ENCODE assay signal across 8 cellular contexts in genomic region chr19:49570138-49570856, GRCh38. TPM values are rescaled to one million over a fixed set of nuclear protein-coding genes. Genes with fewer than 3 reads are reported as not detected.
DNase-seq lines count a peak whose midpoint lies in the region; ATAC-seq and TF ChIP-seq lines count a peak whose summit lies in the region.

No MANE protein-coding gene starts in this region.

- no peak for ATAC-seq in HG03439 (IDR thresholded peaks at IDR 0.05; ENCODE audit: unreplicated experiment)
- no peak for ATAC-seq in GM18502 (IDR thresholded peaks at IDR 0.05; ENCODE audit: poor library complexity, unreplicated experiment)

- no peak overlapping the region for H3K4me2 ChIP-seq in fibroblast of lung (ENCODE audit: extremely low read depth, insufficient read depth, low read length)

- no peak overlapping the region for H2AFZ ChIP-seq in fibroblast of lung (ENCODE audit: low read length)

- peaks cover 36% of the 10 kb centered on the region for H3K4me1 Mint-ChIP-seq in nephron

- H4K20me1 ChIP-seq in fibroblast of lung (ENCODE audit: control insufficient read depth, extremely low read depth, insufficient read depth, low read length), result no peaks in the 10 kb centered on the region

- H3K27ac ChIP-seq in fibroblast of lung (ENCODE audit: insufficient read depth, low read length), result no peak overlapping the region

- no peak overlapping the region for H3K9ac ChIP-seq in fibroblast of lung (ENCODE audit: insufficient read depth, low read length)

- H3K36me3 ChIP-seq in fibroblast of lung (ENCODE audit: control insufficient read depth, insufficient read depth, low read length), result peaks cover 5% of the 10 kb centered on the region

- peak overlapping the region; percentile 83 to 94 (median 83) for H3K27ac Mint-ChIP-seq in nephron

- no peaks in the 10 kb centered on the region for H3K27me3 Mint-ChIP-seq in nephron (ENCODE audit: low read depth)

- H3K36me3 Mint-ChIP-seq in nephron (ENCODE audit: low read depth), result peaks cover 10% of the 10 kb centered on the region

- no peaks in the 10 kb centered on the region for H3K9me3 ChIP-seq in fibroblast of lung (ENCODE audit: control insufficient read depth, insufficient read depth, low read depth, low read length)

- H3K4me3 Mint-ChIP-seq in nephron, result peak overlapping the region in 1 of 3 experiments; percentile 59

- peaks cover 17% of the 10 kb centered on the region for H3K79me2 ChIP-seq in fibroblast of lung (ENCODE audit: control insufficient read depth, insufficient read depth, low read length)

- TF ChIP-seq CTCF in fibroblast of lung (conservative IDR thresholded peaks at IDR 0.05 in 1 of 2, IDR thresholded peaks at IDR 0.05 in 1 of 2; ENCODE audit: low read depth in 1 of 2, low read length in 2 of 2) (peak; percentile 99 to 100), nephron (IDR thresholded peaks at IDR 0.05; ENCODE audit: unreplicated experiment in 3 of 3) (peak; percentile 96 to 99 (median 99))

- DNase-seq in DMS79 (lab: John Stamatoyannopoulos, UW) (peak; percentile 29), HuH-7.5 (ENCODE audit: low spot score) (peak; percentile 85), NOMO-1 treated with dmso at 0.1 percent for 144 hours (lab: John Stamatoyannopoulos, UW; ENCODE audit: unreplicated experiment) (peak; percentile 50), activated T-cell treated with anti-CD3 and anti-CD28 coated beads for 4 hours (peak; percentile 60), fibroblast of lung (ENCODE audit: low read depth in 2 of 2) (peak; percentile 71 to 89)

- no peak overlapping the region for H3K4me3 ChIP-seq in fibroblast of lung (replicated peaks in 1 of 4; ENCODE audit: control extremely low read depth in 1 of 4, insufficient read depth in 1 of 4, low read depth in 3 of 4, low read length in 4 of 4)

- H3K4me1 ChIP-seq in fibroblast of lung (ENCODE audit: control insufficient read depth, extremely low read depth, insufficient read depth, low read length), result no peaks in the 10 kb centered on the region

- H3K27me3 ChIP-seq in fibroblast of lung (ENCODE audit: control insufficient read depth, insufficient read depth, low read length), result no peaks in the 10 kb centered on the region

- no peaks in the 10 kb centered on the region for H3K9me3 Mint-ChIP-seq in nephron

RNA-seq across cellular contexts. Expression of gene NOSIP, which starts 10.1 kb away (rescaled TPM):
- total RNA-seq in fibroblast of lung, result 67.9 and 72.9 TPM in 2 replicates
- polyA plus RNA-seq in fibroblast of lung, result 41.2 and 53.5 TPM in 2 replicates
- 70.0 and 91.6 TPM in 2 replicates for polyA plus RNA-seq in fibroblast of lung (2012)
- polyA minus RNA-seq in fibroblast of lung (ENCODE audit: low replicate concordance), result 93.1 and 185 TPM in 2 replicates

RNA-seq across cellular contexts. Expression of gene PRRG2, which starts 10.8 kb away (rescaled TPM):
- total RNA-seq in fibroblast of lung, result 0.17 and 0.51 TPM in 2 replicates
- 0.11 TPM in 1 of 2 replicates, not detected in the other for polyA plus RNA-seq in fibroblast of lung
- polyA plus RNA-seq in fibroblast of lung (2012), result 0.15 and 0.17 TPM in 2 replicates
- not detected in 2 replicates for polyA minus RNA-seq in fibroblast of lung (ENCODE audit: low replicate concordance)

RNA-seq across cellular contexts. Expression of gene PRR12, which starts 20.7 kb away (rescaled TPM):
- 1.0 and 2.1 TPM in 2 replicates for total RNA-seq in fibroblast of lung
- 0.40 and 0.69 TPM in 2 replicates for polyA plus RNA-seq in fibroblast of lung
- polyA plus RNA-seq in fibroblast of lung (2012), result 8.4 and 10.5 TPM in 2 replicates
- 4.0 and 4.7 TPM in 2 replicates for polyA minus RNA-seq in fibroblast of lung (ENCODE audit: low replicate concordance)

RNA-seq across cellular contexts. Expression of gene RCN3, which starts 42.5 kb away (rescaled TPM):
- total RNA-seq in fibroblast of lung, result 87.8 and 162 TPM in 2 replicates
- 18.8 and 19.8 TPM in 2 replicates for polyA plus RNA-seq in fibroblast of lung
- polyA plus RNA-seq in fibroblast of lung (2012), result 132 and 137 TPM in 2 replicates
- 29.8 and 42.2 TPM in 2 replicates for polyA minus RNA-seq in fibroblast of lung (ENCODE audit: low replicate concordance)

RNA-seq across cellular contexts. Expression of gene FCGRT, which starts 57.8 kb away (rescaled TPM):
- 59.0 and 90.1 TPM in 2 replicates for total RNA-seq in fibroblast of lung
- polyA plus RNA-seq in fibroblast of lung, result 30.9 and 31.4 TPM in 2 replicates
- 65.9 and 69.0 TPM in 2 replicates for polyA plus RNA-seq in fibroblast of lung (2012)
- 33.5 and 47.4 TPM in 2 replicates for polyA minus RNA-seq in fibroblast of lung (ENCODE audit: low replicate concordance)

Comparison
In these comparisons a context has a peak if more than half of its experiments do, and no peak if none do; other contexts are left out.
1. DNase-seq: peak in every context shown above with its lines; median percentile 85 in HuH-7.5; 80 in fibroblast of lung; 60 in activated T-cell treated with anti-CD3 and anti-CD28 coated beads for 4 hours; 50 in NOMO-1 treated with dmso at 0.1 percent for 144 hours; 29 in DMS79.